ENCODE assay signal across 14 cellular contexts in genomic region chr12:77924703-77925102, GRCh38.
DNase-seq lines count a peak whose midpoint lies in the region; ATAC-seq, FAIRE-seq and TF ChIP-seq lines count a peak whose summit lies in the region.
"Had no signal": no experiment of that assay in that cellular context is flagged by ENCODE, and none has a peak within 500 bp of the region (broad histone marks: within the 10 kb centered on the region; RNA-seq: fewer than 3 reads in every experiment).

No MANE protein-coding gene starts in this region.

- H3K9me1 ChIP-seq in K562 (ENCODE audit: control insufficient read depth, insufficient read depth, low read length) = no peaks in the 10 kb centered on the region

- TF ChIP-seq POLR2A in K562 (conservative IDR thresholded peaks at IDR 0.05) = no peak
- TF ChIP-seq POLR2A in prostate gland (IDR thresholded peaks at IDR 0.05) = no peak

- H3K4me1 Mint-ChIP-seq in mesothelial cell of epicardium = peaks cover 39% of the 10 kb centered on the region
- H3K4me1 Mint-ChIP-seq: immature natural killer cell had no signal

- no peak for FAIRE-seq in K562 (lab: Jason Lieb, UNC)

- in situ Hi-C loops in K562 (cut with MboI) = no loop called here

- no peaks in the 10 kb centered on the region for H3K9me3 Mint-ChIP-seq in mesothelial cell of epicardium
- H3K9me3 Mint-ChIP-seq: memory B cell, neural progenitor cell had no signal

- no peaks in the 10 kb centered on the region for H3K27me3 Mint-ChIP-seq in mesothelial cell of epicardium (ENCODE audit: low read depth)

- CTCF ChIA-PET in K562 (lab: Yijun Ruan, JAX; ENCODE audit: low intra/inter-chr PET ratio) = no interaction called here

- H3K27ac Mint-ChIP-seq in mesothelial cell of epicardium = peak overlapping the region; percentile 85
- H3K27ac Mint-ChIP-seq: activated naive CD4-positive, alpha-beta T cell treated with anti-CD3 and anti-CD28 coated beads, Interleukin-2, amount 50 U/mL, for 72 hours; immature natural killer cell; memory B cell; neural progenitor cell had no signal

- H3K9me3 ChIP-seq in K562 (replicated peaks; ENCODE audit: control insufficient read depth, insufficient read depth, low read depth, low read length) (no peaks in the 10 kb centered on the region; the same call in 1 of the 2 replicates), prostate gland (no peaks in the 10 kb centered on the region)

- H3K9ac ChIP-seq in K562 (ENCODE audit: insufficient read depth in 1 of 2, low read depth in 2 of 2, low read length in 2 of 2) = no peak overlapping the region
- H3K9ac ChIP-seq: neural progenitor cell had no signal

- intact Hi-C loops in K562 (cut with micrococcal nuclease) = loop anchor here (5.0 kb wide), 1 partner anchor 1302 kb away; no protein-coding TSS in a partner anchor
- intact Hi-C loops in prostate gland (cut with DNase I) = loop anchor here (5.0 kb wide), 3 partner anchors 202 to 877 kb away; no protein-coding TSS in a partner anchor

- H3K4me1 ChIP-seq in K562 (replicated peaks in 1 of 2; ENCODE audit: control insufficient read depth in 2 of 2, insufficient read depth in 2 of 2, low read length in 2 of 2) (no peaks in the 10 kb centered on the region), prostate gland (replicated peaks) (no peaks in the 10 kb centered on the region)
- H3K4me1 ChIP-seq: neural progenitor cell had no signal

- H3K27ac ChIP-seq in K562 (ENCODE audit: extremely low read depth, low read depth, low read length) (no peak overlapping the region), prostate gland (no peak overlapping the region)
- H3K27ac ChIP-seq: cardiac muscle cell, neural progenitor cell had no signal

- WGBS in K562 (ENCODE audit: insufficient coverage, low coverage, missing lambda C conversion rate) = 0% methylated on average over 2 of the region's 2 CpGs
- WGBS in prostate gland = 87% methylated on average over 2 of the region's 2 CpGs

- H2AFZ ChIP-seq in K562 (ENCODE audit: low read depth, low read length) = no peak overlapping the region
- H2AFZ ChIP-seq: neural progenitor cell had no signal

- TF ChIP-seq RAD21 in K562 (CRISPR knock-in tag; conservative IDR thresholded peaks at IDR 0.05 in 1 of 2, IDR thresholded peaks at IDR 0.05 in 1 of 2) = no peak

- ATAC-seq in K562 = no peak
- no peak for ATAC-seq in HG02981 (IDR thresholded peaks at IDR 0.05; ENCODE audit: unreplicated experiment)

- no peak for TF ChIP-seq EP300 in K562 (IDR thresholded peaks at IDR 0.05; ENCODE audit: low read length)

- no peaks in the 10 kb centered on the region for H3K36me3 Mint-ChIP-seq in mesothelial cell of epicardium
- H3K36me3 Mint-ChIP-seq: activated naive CD4-positive, alpha-beta T cell treated with anti-CD3 and anti-CD28 coated beads, Interleukin-2, amount 50 U/mL, for 72 hours; immature natural killer cell; memory B cell; neural progenitor cell had no signal

- H3K36me3 ChIP-seq in K562 (ENCODE audit: control insufficient read depth, insufficient read depth, low read length) (no peaks in the 10 kb centered on the region), prostate gland (no peaks in the 10 kb centered on the region)
- H3K36me3 ChIP-seq: cardiac muscle cell, neural progenitor cell had no signal

- H3K4me3 ChIP-seq in K562 = no peak overlapping the region
- no peak overlapping the region for H3K4me3 ChIP-seq in prostate gland
- H3K4me3 ChIP-seq: cardiac muscle cell, neural progenitor cell had no signal

- POLR2A ChIA-PET in K562 (lab: Yijun Ruan, JAX) = no interaction called here

- BruUV-seq in K562 (replicated peaks; lab: Mats Ljungman, UMichigan) = no TSS peak

- no peaks in the 10 kb centered on the region for H4K20me1 ChIP-seq in K562 (replicated peaks; ENCODE audit: control insufficient read depth, insufficient read depth, low read length)

- H3K79me2 ChIP-seq in K562 (ENCODE audit: control insufficient read depth, insufficient read depth, low read length) = no peaks in the 10 kb centered on the region

- H3K27me3 ChIP-seq in K562 (ENCODE audit: control insufficient read depth in 2 of 2, insufficient read depth in 2 of 2, low read length in 2 of 2) (no peaks in the 10 kb centered on the region), prostate gland (replicated peaks; ENCODE audit: insufficient read depth) (no peaks in the 10 kb centered on the region)
- H3K27me3 ChIP-seq: cardiac muscle cell, neural progenitor cell had no signal

- no peak overlapping the region for H3K4me3 Mint-ChIP-seq in mesothelial cell of epicardium
- H3K4me3 Mint-ChIP-seq: immature natural killer cell, memory B cell, neural progenitor cell had no signal

- H3K4me2 ChIP-seq in K562 (ENCODE audit: insufficient read depth, low read length) = no peak overlapping the region
- H3K4me2 ChIP-seq: neural progenitor cell had no signal

- TF ChIP-seq CTCF in K562 (IDR thresholded peaks at IDR 0.05 in 2 of 3, conservative IDR thresholded peaks at IDR 0.05 in 1 of 3; ENCODE audit: insufficient read depth in 2 of 3, low read depth in 1 of 3, low read length in 3 of 3) (no peak), mesothelial cell of epicardium (IDR thresholded peaks at IDR 0.05; ENCODE audit: unreplicated experiment) (no peak), prostate gland (IDR thresholded peaks at IDR 0.05) (no peak)

- DNase-seq in DMS79 (lab: John Stamatoyannopoulos, UW) (peak; percentile 1), LHCN-M2 (ENCODE audit: low read depth) (peak; percentile 52), K562 (ENCODE audit: extremely low read depth in 1 of 4, low spot score in 3 of 4) (no peak), mesothelial cell of epicardium (ENCODE audit: low spot score in 2 of 2, unreplicated experiment in 2 of 2) (no peak), prostate gland (ENCODE audit: low spot score) (no peak), NCI-H510A treated with DMSO at 0.1 percent for 48 hours (lab: John Stamatoyannopoulos, UW) (no peak), NCI-H128 (lab: John Stamatoyannopoulos, UW; ENCODE audit: unreplicated experiment) (no peak)
- DNase-seq: activated CD4-positive, alpha-beta T cell treated with anti-CD3 and anti-CD28 coated beads for 48 hours; immature natural killer cell had no signal

TF ChIP-seq in K562, 482 proteins besides CTCF, POLR2A, EP300 and RAD21:
- TF ChIP-seq ZNF316 (IDR thresholded peaks at IDR 0.05) (peak; percentile 50), ILF3 (IDR thresholded peaks at IDR 0.05; ENCODE audit: borderline replicate concordance) (no peak), MAFG (tag; conservative IDR thresholded peaks at IDR 0.05) (0 out of 2 replicates have a peak, but pooled peaks have one; percentile 21), GTF3C2 (IDR thresholded peaks at IDR 0.05; ENCODE audit: borderline replicate concordance, extremely low read depth, insufficient read length) (no peak), HMGXB4 (CRISPR knock-in tag; IDR thresholded peaks at IDR 0.05) (no peak), EWSR1 (IDR thresholded peaks at IDR 0.05; ENCODE audit: borderline replicate concordance, low read depth, partially characterized antibody) (no peak)

Comparison
In these comparisons a context has a peak if more than half of its experiments do, and no peak if none do; other contexts are left out.
1. DNase-seq: peak in DMS79 (single experiment) and LHCN-M2 (single experiment); none in K562 (0 of 4), mesothelial cell of epicardium (0 of 2), prostate gland (single experiment), NCI-H510A treated with DMSO at 0.1 percent for 48 hours (single experiment) and NCI-H128 (single experiment).